ENCODE assay signal across 13 cellular contexts in the genomic region with DNA sequence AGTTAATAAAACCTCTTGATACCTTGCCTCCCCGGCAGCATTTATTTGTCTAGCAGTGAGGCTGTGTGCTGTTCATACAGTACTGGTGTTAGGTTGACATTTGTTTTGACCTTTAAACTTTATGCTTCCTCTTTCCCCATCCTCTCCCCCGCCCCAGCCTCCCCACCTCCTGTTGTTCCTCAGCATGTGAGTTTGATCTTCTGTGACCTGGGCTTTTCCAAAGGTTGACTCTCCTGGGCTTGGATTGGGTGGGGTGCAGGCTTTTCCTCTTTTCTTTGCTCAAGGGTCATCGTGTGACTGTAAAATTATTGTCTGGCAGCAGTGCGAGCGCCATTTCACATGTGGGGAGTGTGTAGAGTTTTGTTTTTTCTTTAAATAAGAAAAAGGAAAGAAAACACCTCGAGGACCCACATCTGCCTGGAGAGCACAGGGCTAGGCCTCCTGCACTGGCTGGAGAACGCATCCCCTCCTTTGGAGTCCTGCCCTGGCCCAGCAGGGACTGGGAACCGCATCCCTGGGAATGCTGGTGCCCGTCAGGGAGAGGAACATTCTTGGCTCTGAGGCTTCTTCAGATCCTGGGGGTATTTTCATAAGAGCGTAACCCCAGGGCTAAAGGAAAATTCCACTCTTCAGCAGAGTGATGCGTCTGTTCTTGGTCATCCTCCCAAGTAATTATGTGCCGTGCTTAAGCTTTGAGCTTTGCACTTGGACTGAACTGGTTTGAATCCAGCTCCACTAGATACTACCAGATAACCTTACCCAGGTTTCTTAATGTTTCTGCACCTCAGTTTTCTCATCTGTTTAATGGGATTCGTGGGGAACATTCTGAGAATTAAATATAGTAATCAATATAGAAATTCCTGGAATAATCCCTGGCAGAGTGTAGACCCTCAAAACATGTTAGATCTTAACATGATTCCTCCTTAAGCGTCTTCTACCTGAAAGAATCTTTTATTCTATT.
DNase-seq lines count a peak whose midpoint lies in the region; ATAC-seq and TF ChIP-seq lines count a peak whose summit lies in the region.
"Had no signal": no experiment of that assay in that cellular context is flagged by ENCODE, and none has a peak within 500 bp of the region (broad histone marks: within the 10 kb centered on the region; RNA-seq: fewer than 3 reads in every experiment).

No MANE protein-coding gene starts in this region.

- no peak overlapping the region for H3K27ac Mint-ChIP-seq in CD8-positive, alpha-beta T cell

- H3K9me3 Mint-ChIP-seq in CD8-positive, alpha-beta T cell: no peaks in the 10 kb centered on the region
- H3K9me3 Mint-ChIP-seq: CD8-positive, alpha-beta memory T cell; central memory CD8-positive, alpha-beta T cell had no signal

- H3K4me1 ChIP-seq in Peyer's patch (peaks cover 0 to 16% (median 7%) of the 10 kb centered on the region in 4 donors), heart right ventricle (peaks cover 0 to 45% (median 13%) of the 10 kb centered on the region in 9 donors)
- no peaks in the 10 kb centered on the region for H3K4me1 ChIP-seq in CD8-positive, alpha-beta T cell (ENCODE audit: insufficient read depth, low read length)

- CTCF ChIA-PET in CD8-positive, alpha-beta T cell (lab: Charles Lee): no interaction called here

- POLR2A ChIA-PET in CD8-positive, alpha-beta T cell (lab: Charles Lee): no interaction called here

- H3K4me3 ChIP-seq in Peyer's patch: no peak overlapping the region
- no peak overlapping the region for H3K4me3 ChIP-seq in heart right ventricle
- H3K4me3 ChIP-seq in CD8-positive, alpha-beta T cell (ENCODE audit: low read depth, low read length): no peak overlapping the region
- H3K4me3 ChIP-seq: SK-N-MC had no signal

- ATAC-seq in heart right ventricle (peak; percentile 41 to 82 (median 62)), GM18870 (IDR thresholded peaks at IDR 0.05; ENCODE audit: unreplicated experiment) (no peak)
- ATAC-seq in CD8-positive, alpha-beta T cell: no peak

- H3K27ac ChIP-seq in Peyer's patch: peak overlapping the region in 3 of 4 donors; percentile 5 to 47 (median 30)
- H3K27ac ChIP-seq in heart right ventricle: peak overlapping the region in 4 of 10 donors; percentile 13 to 73 (median 44)
- H3K27ac ChIP-seq in CD8-positive, alpha-beta T cell (ENCODE audit: low read depth, low read length): no peak overlapping the region
- H3K27ac ChIP-seq: neutrophil, SK-N-MC had no signal

- H3K27me3 ChIP-seq in Peyer's patch: no peaks in the 10 kb centered on the region
- H3K27me3 ChIP-seq in heart right ventricle: peaks cover 0 to 3% (median 0%) of the 10 kb centered on the region in 7 donors
- no peaks in the 10 kb centered on the region for H3K27me3 ChIP-seq in CD8-positive, alpha-beta T cell (ENCODE audit: insufficient read depth, low read length)

- no peaks in the 10 kb centered on the region for H3K9me3 ChIP-seq in Peyer's patch
- no peaks in the 10 kb centered on the region for H3K9me3 ChIP-seq in heart right ventricle
- H3K9me3 ChIP-seq in CD8-positive, alpha-beta T cell (ENCODE audit: low read length): no peaks in the 10 kb centered on the region
- H3K9me3 ChIP-seq: neutrophil had no signal

- H3K4me1 Mint-ChIP-seq in CD8-positive, alpha-beta T cell (ENCODE audit: low read depth): no peaks in the 10 kb centered on the region
- H3K4me1 Mint-ChIP-seq: CD8-positive, alpha-beta memory T cell had no signal

- 69 to 80% methylated on average over 14 of the region's 14 CpGs for whole genome bisulfite sequencing in heart right ventricle, 2 donors

- no peak for TF ChIP-seq CTCF in Peyer's patch (IDR thresholded peaks at IDR 0.05)
- TF ChIP-seq CTCF in heart right ventricle (IDR thresholded peaks at IDR 0.05): no peak
- no peak for TF ChIP-seq CTCF in CD8-positive, alpha-beta T cell (IDR thresholded peaks at IDR 0.05)

- no peaks in the 10 kb centered on the region for H3K36me3 Mint-ChIP-seq in CD8-positive, alpha-beta T cell
- H3K36me3 Mint-ChIP-seq: CD8-positive, alpha-beta memory T cell had no signal

- intact Hi-C loops in heart right ventricle (cut with DNase I): no loop called here
- intact Hi-C loops in CD8-positive, alpha-beta T cell (cut with DNase I, micrococcal nuclease): no loop called here

- H3K36me3 ChIP-seq in Peyer's patch: no peaks in the 10 kb centered on the region
- no peaks in the 10 kb centered on the region for H3K36me3 ChIP-seq in heart right ventricle
- no peaks in the 10 kb centered on the region for H3K36me3 ChIP-seq in CD8-positive, alpha-beta T cell (ENCODE audit: insufficient read depth, low read length)
- H3K36me3 ChIP-seq: neutrophil had no signal

- H3K27me3 Mint-ChIP-seq in CD8-positive, alpha-beta T cell (ENCODE audit: low read depth): no peaks in the 10 kb centered on the region
- H3K27me3 Mint-ChIP-seq: CD8-positive, alpha-beta memory T cell; central memory CD8-positive, alpha-beta T cell had no signal

- H3K4me3 Mint-ChIP-seq in CD8-positive, alpha-beta T cell: no peak overlapping the region
- H3K4me3 Mint-ChIP-seq: CD8-positive, alpha-beta memory T cell; central memory CD8-positive, alpha-beta T cell had no signal

- DNase-seq in DMS153 (lab: John Stamatoyannopoulos, UW): peak; percentile 84
- peak in 2 of 3 donors; percentile 56 to 58 for DNase-seq in Peyer's patch
- DNase-seq in heart right ventricle: peak; percentile 15 to 31
- peak; percentile 18 for DNase-seq in renal cortical epithelial cell (ENCODE audit: low read depth)
- DNase-seq in NK-92 (lab: John Stamatoyannopoulos, UW; ENCODE audit: unreplicated experiment): no peak
- DNase-seq in activated CD4-positive, alpha-beta T cell treated with anti-CD3 and anti-CD28 coated beads, Interleukin-2, amount 50 U/mL, for 48 hours: no peak
- DNase-seq in CD8-positive, alpha-beta T cell: no peak
- DNase-seq: CD8-positive, alpha-beta memory T cell; NCI-H187 treated with DMSO at 0.1 percent for 48 hours had no signal

- TF ChIP-seq POLR2A in Peyer's patch (IDR thresholded peaks at IDR 0.05): no peak

Comparison
In these comparisons a context has a peak if more than half of its experiments do, and no peak if none do; other contexts are left out.
1. DNase-seq: peak in DMS153 (single experiment), Peyer's patch (2 of 3), heart right ventricle (2 of 2) and renal cortical epithelial cell (single experiment); none in NK-92 (single experiment), activated CD4-positive, alpha-beta T cell treated with anti-CD3 and anti-CD28 coated beads, Interleukin-2, amount 50 U/mL, for 48 hours (0 of 2) and CD8-positive, alpha-beta T cell (0 of 7).
2. ATAC-seq: peak in heart right ventricle (8 of 8); none in GM18870 (single experiment) and CD8-positive, alpha-beta T cell (single experiment).